Comparison of ENCODE assay signal across 27 cellular contexts in genomic region chr12:8734873-8735381, GRCh38. TPM values are rescaled to one million over a fixed set of nuclear protein-coding genes. Genes with fewer than 3 reads are reported as not detected.
A peak's percentile ranks its signal among the peaks of the same experiment; 100 is the strongest.
DNase-seq lines count a peak whose midpoint lies in the region; ATAC-seq, FAIRE-seq and TF ChIP-seq lines count a peak whose summit lies in the region.
"Had no signal": no experiment of that assay in that cellular context is flagged by ENCODE, and none has a peak within 500 bp of the region (broad histone marks: within the 10 kb centered on the region; RNA-seq: fewer than 3 reads in every experiment).

No MANE protein-coding gene starts in this region.

- H2AFZ ChIP-seq in fibroblast of lung (ENCODE audit: low read length), result no peak overlapping the region

- no peak for TF ChIP-seq CTCF in right atrium auricular region (IDR thresholded peaks at IDR 0.05)
- no peak for TF ChIP-seq CTCF in fibroblast of lung (conservative IDR thresholded peaks at IDR 0.05 in 1 of 2, IDR thresholded peaks at IDR 0.05 in 1 of 2; ENCODE audit: low read depth in 1 of 2, low read length in 2 of 2)

- H3K4me2 ChIP-seq in fibroblast of lung (ENCODE audit: extremely low read depth, insufficient read depth, low read length), result no peak overlapping the region

- intact Hi-C loops in Right ventricle myocardium inferior (cut with DNase I), result no loop called here
- intact Hi-C loops in sciatic nerve (cut with DNase I), result no loop called here

- H3K79me2 ChIP-seq in fibroblast of lung (ENCODE audit: control insufficient read depth, insufficient read depth, low read length), result no peaks in the 10 kb centered on the region

- H3K27ac ChIP-seq in right atrium auricular region (peak overlapping the region; percentile 26 to 44), fibroblast of lung (ENCODE audit: insufficient read depth, low read length) (no peak overlapping the region)
- H3K27ac ChIP-seq: cardiac muscle cell, SK-N-MC had no signal

- H3K9me3 ChIP-seq in right atrium auricular region, result no peaks in the 10 kb centered on the region
- no peaks in the 10 kb centered on the region for H3K9me3 ChIP-seq in fibroblast of lung (ENCODE audit: control insufficient read depth, insufficient read depth, low read depth, low read length)
- H3K9me3 ChIP-seq: heart left ventricle had no signal

- H3K4me3 ChIP-seq in right atrium auricular region (no peak overlapping the region), fibroblast of lung (replicated peaks in 1 of 4; ENCODE audit: control extremely low read depth in 1 of 4, insufficient read depth in 1 of 4, low read depth in 3 of 4, low read length in 4 of 4) (no peak overlapping the region)
- H3K4me3 ChIP-seq: cardiac muscle cell, heart left ventricle, SK-N-MC had no signal

- DNase-seq in right atrium auricular region (ENCODE audit: low spot score) (no peak), Right ventricle myocardium inferior (ENCODE audit: missing footprints) (no peak), fibroblast of lung (ENCODE audit: low read depth in 2 of 2) (peak; percentile 23 to 50), sciatic nerve (ENCODE audit: low spot score) (no peak), GM12892 (ENCODE audit: insufficient read length) (no peak), hypothalamus (lab: John Stamatoyannopoulos, UW) (no peak), globus pallidus (ENCODE audit: low spot score) (no peak)
- DNase-seq: 8988T; activated CD4-positive, alpha-beta T cell treated with anti-CD3 and anti-CD28 coated beads for 4 hours; activated gamma-delta T cell treated with Interleukin-2 at 50 U/mL for 16 hours; activated naive CD8-positive, alpha-beta T cell treated with anti-CD3 and anti-CD28 coated beads, Interleukin-2, amount 50 U/mL, for 24 hours; activated T-cell treated with anti-CD3 and anti-CD28 coated beads, Interleukin-2, amount 50 U/mL, for 24 hours; dermis blood vessel endothelial cell; GDM1; heart left ventricle; mesendoderm; naive B cell; NCI-H1694 treated with DMSO at 0.1 percent for 48 hours; NCI-H2171 treated with DMSO at 0.1 percent for 48 hours; NCI-H524 treated with DMSO at 0.1 percent for 48 hours; occipital lobe; stimulated activated CD4-positive, alpha-beta T cell treated with anti-CD3 and anti-CD28 coated beads, Interleukin-4, amount 100 ng/mL, for 24 hours; stimulated activated naive B cell treated with anti-CD40 and anti-IgM and Interleukin-4, amounts not matched to agents 10 μg/mL and 1 μg/mL and 100 μg/mL, for 72 hours had no signal

- no peak overlapping the region for H3K9ac ChIP-seq in fibroblast of lung (ENCODE audit: insufficient read depth, low read length)

- H3K4me1 ChIP-seq in right atrium auricular region (peaks cover 0 to 12% of the 10 kb centered on the region in 2 donors), fibroblast of lung (ENCODE audit: control insufficient read depth, extremely low read depth, insufficient read depth, low read length) (no peaks in the 10 kb centered on the region)

- H4K20me1 ChIP-seq in fibroblast of lung (ENCODE audit: control insufficient read depth, extremely low read depth, insufficient read depth, low read length), result no peaks in the 10 kb centered on the region

- ATAC-seq in Right ventricle myocardium inferior (no peak), sciatic nerve (peak; percentile 77), GM21723 (IDR thresholded peaks at IDR 0.05; ENCODE audit: unreplicated experiment) (no peak)
- ATAC-seq: activated naive CD8-positive, alpha-beta T cell treated with anti-CD3 and anti-CD28 coated beads, Interleukin-2, amount 50 U/mL, for 24 hours; stimulated activated naive B cell treated with anti-CD40 and anti-IgM and Interleukin-4, amounts not matched to agents 10 μg/mL and 1 μg/mL and 100 μg/mL, for 72 hours had no signal

- TF ChIP-seq POLR2A in GM12892 (IDR thresholded peaks at IDR 0.05; ENCODE audit: low read depth, low read length), result no peak

- FAIRE-seq in GM12892 (lab: Jason Lieb, UNC), result no peak
- FAIRE-seq: H54 had no signal

- no peaks in the 10 kb centered on the region for H3K27me3 ChIP-seq in right atrium auricular region
- H3K27me3 ChIP-seq in fibroblast of lung (ENCODE audit: control insufficient read depth, insufficient read depth, low read length), result no peaks in the 10 kb centered on the region
- H3K27me3 ChIP-seq: cardiac muscle cell, heart left ventricle had no signal

- H3K36me3 ChIP-seq in right atrium auricular region (no peaks in the 10 kb centered on the region), fibroblast of lung (ENCODE audit: control insufficient read depth, insufficient read depth, low read length) (no peaks in the 10 kb centered on the region)
- H3K36me3 ChIP-seq: cardiac muscle cell had no signal

RNA-seq across cellular contexts. Expression of gene RIMKLB, which starts 37.1 kb away (rescaled TPM):
- total RNA-seq in right atrium auricular region, result 10 to 100 TPM in 1 of 2 donors, 1 to 10 TPM in 1; 9.7 to 10.7 TPM
- total RNA-seq in Right ventricle myocardium inferior, result 12.5 TPM
- 13.0 and 13.4 TPM in 2 replicates for total RNA-seq in fibroblast of lung
- polyA plus RNA-seq in fibroblast of lung, result 13.0 and 22.3 TPM in 2 replicates
- 11.5 and 18.8 TPM in 2 replicates for polyA plus RNA-seq in fibroblast of lung (2012)
- polyA minus RNA-seq in fibroblast of lung (ENCODE audit: low replicate concordance), result 5.2 and 11.7 TPM in 2 replicates
- 79.8 TPM for total RNA-seq in sciatic nerve
- polyA plus RNA-seq in GM12892 (2012; ENCODE audit: missing spikeins), result 27.8 TPM

Comparison
In these comparisons a context has a peak if more than half of its experiments do, and no peak if none do; other contexts are left out.
1. DNase-seq: peak in fibroblast of lung (2 of 2); none in right atrium auricular region (single experiment), Right ventricle myocardium inferior (single experiment), sciatic nerve (single experiment), GM12892 (single experiment), hypothalamus (0 of 51) and globus pallidus (single experiment).